In the genomic region with DNA sequence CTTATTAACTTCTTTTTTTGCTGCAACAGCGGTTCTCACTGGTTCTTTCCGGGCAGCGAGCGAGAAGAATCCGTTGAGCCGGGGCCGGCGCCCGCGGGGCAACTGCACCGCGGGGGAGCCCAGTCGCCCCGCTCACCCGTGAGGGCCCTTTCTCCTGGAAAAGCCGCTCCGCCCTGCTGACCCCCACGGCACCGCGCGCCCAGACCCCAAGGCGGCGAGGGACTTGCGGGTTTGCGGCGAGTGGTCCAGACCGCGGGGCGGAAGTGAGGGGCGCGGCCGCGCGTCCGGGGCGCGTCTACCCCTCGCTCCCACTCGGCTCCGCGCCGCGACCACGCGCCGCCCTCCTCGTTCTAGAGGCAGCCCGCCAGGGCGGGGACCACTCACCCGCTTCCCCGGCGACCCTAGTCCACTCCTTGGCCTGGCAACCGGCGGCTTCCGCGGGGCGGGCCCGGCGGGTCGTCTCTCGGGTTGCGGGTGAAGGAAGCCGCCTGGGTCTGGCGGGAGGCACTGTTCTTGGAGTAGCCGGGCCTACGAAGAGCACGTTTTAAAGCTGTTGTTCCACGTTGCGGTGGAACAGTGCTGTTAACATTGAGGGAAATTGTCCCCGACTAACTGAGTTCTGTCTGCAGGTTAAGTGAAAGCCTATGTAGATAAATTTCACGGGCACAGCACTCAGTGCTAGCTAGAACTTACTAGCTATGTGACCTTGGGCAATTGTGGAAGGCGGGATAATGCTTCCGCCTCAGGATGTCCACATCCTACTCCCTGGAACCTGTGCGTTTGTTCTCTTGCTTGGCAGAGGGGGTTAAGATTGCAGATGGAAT, we compare ENCODE assay signal across 1 cellular context.
TF ChIP-seq lines count a peak whose summit lies in the region.

A gene with protein sequence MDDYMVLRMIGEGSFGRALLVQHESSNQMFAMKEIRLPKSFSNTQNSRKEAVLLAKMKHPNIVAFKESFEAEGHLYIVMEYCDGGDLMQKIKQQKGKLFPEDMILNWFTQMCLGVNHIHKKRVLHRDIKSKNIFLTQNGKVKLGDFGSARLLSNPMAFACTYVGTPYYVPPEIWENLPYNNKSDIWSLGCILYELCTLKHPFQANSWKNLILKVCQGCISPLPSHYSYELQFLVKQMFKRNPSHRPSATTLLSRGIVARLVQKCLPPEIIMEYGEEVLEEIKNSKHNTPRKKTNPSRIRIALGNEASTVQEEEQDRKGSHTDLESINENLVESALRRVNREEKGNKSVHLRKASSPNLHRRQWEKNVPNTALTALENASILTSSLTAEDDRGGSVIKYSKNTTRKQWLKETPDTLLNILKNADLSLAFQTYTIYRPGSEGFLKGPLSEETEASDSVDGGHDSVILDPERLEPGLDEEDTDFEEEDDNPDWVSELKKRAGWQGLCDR (minus strand): TSS at position 439 of the 824 bp plus-strand sequence. CDS start 3,406 bp downstream, outside the sequence.

TF ChIP-seq in SK-N-SH treated with all-trans-retinoic acid at 6 μM for 48 hours, 23 proteins besides CTCF, POLR2A, EP300 and RAD21 (continued from another document):
- TF ChIP-seq CSDC2 (CRISPR knock-in tag; IDR thresholded peaks at IDR 0.05): peak; percentile 90
- TF ChIP-seq ZFP30 (CRISPR knock-in tag; IDR thresholded peaks at IDR 0.05): 0 out of 2 replicates have a peak, but pooled peaks have one; percentile 29
TF ChIP-seq in SK-N-SH treated with all-trans-retinoic acid at 6 μM for 48 hours: peak in this region for 6.
